Comparison of ENCODE assay signal across 25 cellular contexts in genomic region chr1:176869577-176869976, GRCh38.
DNase-seq lines count a peak whose midpoint lies in the region; ATAC-seq and TF ChIP-seq lines count a peak whose summit lies in the region.
"Had no signal": no experiment of that assay in that cellular context is flagged by ENCODE, and none has a peak within 500 bp of the region (broad histone marks: within the 10 kb centered on the region; RNA-seq: fewer than 3 reads in every experiment).

No MANE protein-coding gene starts in this region.

- H3K36me3 ChIP-seq in left ventricle myocardium inferior (no peaks in the 10 kb centered on the region), heart right ventricle (no peaks in the 10 kb centered on the region)
- H3K36me3 ChIP-seq: BE2C, BLaER1 had no signal

- no peaks in the 10 kb centered on the region for H3K9me3 ChIP-seq in left ventricle myocardium inferior (replicated peaks)
- H3K9me3 ChIP-seq in heart right ventricle = no peaks in the 10 kb centered on the region
- H3K9me3 ChIP-seq in right cardiac atrium (ENCODE audit: control insufficient read depth, low read length) = no peaks in the 10 kb centered on the region
- H3K9me3 ChIP-seq: BLaER1 had no signal

- intact Hi-C loops in Right ventricle myocardium superior (cut with DNase I) (no loop called here), left ventricle myocardium inferior (cut with micrococcal nuclease) (no loop called here), heart right ventricle (cut with DNase I) (no loop called here), left cardiac atrium (cut with DNase I) (no loop called here), right cardiac atrium (cut with DNase I) (no loop called here)

- TF ChIP-seq CTCF in left ventricle myocardium inferior (IDR thresholded peaks at IDR 0.05; ENCODE audit: borderline replicate concordance) (no peak), heart right ventricle (IDR thresholded peaks at IDR 0.05) (no peak)

- H3K27me3 ChIP-seq in left ventricle myocardium inferior (ENCODE audit: low read depth) (no peaks in the 10 kb centered on the region), heart right ventricle (peaks cover 0 to 5% (median 0%) of the 10 kb centered on the region in 7 donors), right cardiac atrium (ENCODE audit: control insufficient read depth, insufficient read depth) (no peaks in the 10 kb centered on the region)
- H3K27me3 ChIP-seq: BLaER1 had no signal

- H3K4me1 ChIP-seq in left ventricle myocardium inferior (no peaks in the 10 kb centered on the region), heart right ventricle (peaks cover 0 to 10% (median 0%) of the 10 kb centered on the region in 9 donors), right cardiac atrium (ENCODE audit: control insufficient read depth, insufficient read depth, low read length) (no peaks in the 10 kb centered on the region)
- H3K4me1 ChIP-seq: BE2C, BLaER1 had no signal

- 70 to 73% methylated on average over 4 of the region's 4 CpGs for WGBS in heart right ventricle, 2 donors
- WGBS in right cardiac atrium = 71% methylated on average over 4 of the region's 4 CpGs

- DNase-seq in Right ventricle myocardium superior = no peak
- DNase-seq in left ventricle myocardium inferior = no peak
- DNase-seq in heart right ventricle = peak in 1 of 2 donors; percentile 13
- DNase-seq in left cardiac atrium = no peak
- no peak for DNase-seq in right cardiac atrium
- no peak for DNase-seq in NCI-H1694 (lab: John Stamatoyannopoulos, UW)
- DNase-seq: 8988T; ACHN; BE2C; C1 segment of cervical spinal cord; CD4-positive, alpha-beta memory T cell; CD4-positive, CD25-positive, alpha-beta regulatory T cell; CD8-positive, alpha-beta memory T cell; COR-L47; DMS 273 treated with DMSO at 0.1 percent for 48 hours; DMS153; DMS53; DMS79; DND-41; EL; GDM1 had no signal

- H3K4me3 ChIP-seq in left ventricle myocardium inferior (no peak overlapping the region), heart right ventricle (no peak overlapping the region), right cardiac atrium (ENCODE audit: low read length) (no peak overlapping the region)
- H3K4me3 ChIP-seq: BLaER1, GM12878 had no signal

- H3K27ac ChIP-seq in left ventricle myocardium inferior (replicated peaks) (no peak overlapping the region), heart right ventricle (no peak overlapping the region), right cardiac atrium (ENCODE audit: low read length) (no peak overlapping the region)
- H3K27ac ChIP-seq: BLaER1 had no signal

- peak; percentile 90 for ATAC-seq in Right ventricle myocardium superior (ENCODE audit: poor library complexity)
- ATAC-seq in heart right ventricle = peak in 7 of 8 donors; percentile 41 to 87 (median 76)
- ATAC-seq in left cardiac atrium = peak; percentile 48 to 63
- peak; percentile 45 to 66 for ATAC-seq in right cardiac atrium
- no peak for ATAC-seq in GM21723 (IDR thresholded peaks at IDR 0.05; ENCODE audit: unreplicated experiment)
- ATAC-seq in HG02884 (IDR thresholded peaks at IDR 0.05; ENCODE audit: unreplicated experiment) = no peak
- ATAC-seq: GM12878 had no signal

Comparison
In these comparisons a context has a peak if more than half of its experiments do, and no peak if none do; other contexts are left out.
1. ATAC-seq: peak in Right ventricle myocardium superior (single experiment), heart right ventricle (7 of 8), left cardiac atrium (2 of 2) and right cardiac atrium (2 of 2); none in GM21723 (single experiment) and HG02884 (single experiment).